ENCODE assay signal across 10 cellular contexts in the genomic region with DNA sequence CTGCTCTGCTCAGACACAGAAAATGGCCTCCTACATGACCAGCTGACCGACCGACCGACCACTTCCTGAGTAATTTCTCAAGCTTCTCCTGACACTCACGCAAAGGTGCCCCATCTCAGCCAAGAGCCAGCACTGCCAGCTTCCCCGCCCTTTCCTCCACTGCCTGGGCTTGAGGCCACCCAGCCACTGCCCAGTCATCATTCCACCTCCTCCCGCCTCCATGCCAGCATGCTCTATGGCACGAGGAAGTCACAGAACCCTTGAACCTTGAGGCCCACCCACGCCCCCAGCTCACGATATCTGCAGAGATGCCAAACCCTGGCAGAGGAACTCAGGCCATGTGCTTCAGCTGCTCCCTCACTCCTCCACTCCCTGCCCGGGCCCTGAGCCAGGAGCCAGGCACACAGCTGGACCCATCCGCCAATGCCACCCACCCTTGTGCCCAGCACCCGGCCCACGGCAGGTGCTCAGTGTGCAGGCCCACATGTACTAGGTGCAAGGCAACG. TPM values are rescaled to one million over a fixed set of nuclear protein-coding genes. Genes with fewer than 3 reads are reported as not detected.
DNase-seq lines count a peak whose midpoint lies in the region; ATAC-seq and TF ChIP-seq lines count a peak whose summit lies in the region.
"Had no signal": no experiment of that assay in that cellular context is flagged by ENCODE, and none has a peak within 500 bp of the region (broad histone marks: within the 10 kb centered on the region; RNA-seq: fewer than 3 reads in every experiment).

No MANE protein-coding gene starts in this region.

- H3K4me3 ChIP-seq in H7 (ENCODE audit: insufficient read depth, low read depth, low read length) (no peak overlapping the region), gastroesophageal sphincter (no peak overlapping the region), sigmoid colon (no peak overlapping the region), OCI-LY7 (ENCODE audit: low read depth, low read length, poor library complexity, severe bottlenecking) (no peak overlapping the region)

- 40 to 69% methylated on average over 3 to 6 of the region's 14 CpGs for WGBS in gastroesophageal sphincter (ENCODE audit: low coverage in 1 of 2), 2 donors
- 24 to 61% methylated on average over 14 of the region's 14 CpGs for WGBS in sigmoid colon, 2 donors

- no TSS peak for BruUV-seq in OCI-LY7 (replicated peaks; lab: Mats Ljungman, UMichigan)

- H3K27me3 ChIP-seq in H7 (ENCODE audit: control insufficient read depth, insufficient read depth, low read length) (no peaks in the 10 kb centered on the region), gastroesophageal sphincter (no peaks in the 10 kb centered on the region), sigmoid colon (no peaks in the 10 kb centered on the region)

- H3K9me3 ChIP-seq in gastroesophageal sphincter, result no peaks in the 10 kb centered on the region
- H3K9me3 ChIP-seq in sigmoid colon, result no peaks in the 10 kb centered on the region
- H3K9me3 ChIP-seq in OCI-LY7 (ENCODE audit: low read length), result no peaks in the 10 kb centered on the region

- TF ChIP-seq POLR2A in gastroesophageal sphincter (IDR thresholded peaks at IDR 0.05) (no peak), sigmoid colon (IDR thresholded peaks at IDR 0.05) (no peak)

- TF ChIP-seq EP300 in gastroesophageal sphincter (IDR thresholded peaks at IDR 0.05), result no peak
- TF ChIP-seq EP300 in sigmoid colon (IDR thresholded peaks at IDR 0.05), result no peak

- CTCF ChIA-PET in RWPE1 (lab: Yijun Ruan, JAX), result no interaction called here
- CTCF ChIA-PET in OCI-LY7 (lab: Charles Lee; ENCODE audit: unreplicated experiment), result no interaction called here

- TF ChIP-seq CTCF in RWPE1 (conservative IDR thresholded peaks at IDR 0.05; ENCODE audit: low read depth) (no peak), gastroesophageal sphincter (IDR thresholded peaks at IDR 0.05) (no peak), sigmoid colon (IDR thresholded peaks at IDR 0.05) (no peak), OCI-LY7 (conservative IDR thresholded peaks at IDR 0.05; ENCODE audit: low read length) (no peak)

- no peak overlapping the region for H3K4me2 ChIP-seq in OCI-LY7 (ENCODE audit: low read length)

- H3K9me2 ChIP-seq in OCI-LY7 (ENCODE audit: insufficient read depth, low read length), result no peaks in the 10 kb centered on the region

- ATAC-seq in gastroesophageal sphincter (peak; percentile 19), GM21576 (IDR thresholded peaks at IDR 0.05; ENCODE audit: unreplicated experiment) (no peak), GM19463 (IDR thresholded peaks at IDR 0.05; ENCODE audit: unreplicated experiment) (no peak)

- intact Hi-C loops in sigmoid colon (cut with DNase I), result no loop called here
- intact Hi-C loops in posterior vena cava (cut with DNase I), result no loop called here
- intact Hi-C loops in OCI-LY7 (cut with micrococcal nuclease; ENCODE audit: unreplicated experiment), result no loop called here

- no peak overlapping the region for H2AFZ ChIP-seq in OCI-LY7 (ENCODE audit: low read length)

- peaks cover 32% of the 10 kb centered on the region for H3K79me2 ChIP-seq in OCI-LY7 (ENCODE audit: insufficient read depth, low read depth, low read length)

- peak; percentile 42 for DNase-seq in H7
- peak; percentile 28 for DNase-seq in RWPE1 (ENCODE audit: low spot score)
- no peak for DNase-seq in sigmoid colon
- no peak for DNase-seq in posterior vena cava (ENCODE audit: low spot score)
- no peak for DNase-seq in OCI-LY7 (ENCODE audit: low spot score)
- DNase-seq: activated CD4-positive, alpha-beta T cell treated with anti-CD3 and anti-CD28 coated beads, Interleukin-2, amount 50 U/mL, for 1 hour; KBM-7 had no signal

- H3K4me1 ChIP-seq in gastroesophageal sphincter (peaks cover 0 to 41% (median 7%) of the 10 kb centered on the region in 3 donors), sigmoid colon (peaks cover 0 to 39% (median 24%) of the 10 kb centered on the region in 4 donors), OCI-LY7 (ENCODE audit: insufficient read depth, low read length, poor library complexity, severe bottlenecking) (peaks cover 28% of the 10 kb centered on the region)

- POLR2A ChIA-PET in RWPE1 (lab: Yijun Ruan, JAX; ENCODE audit: low non-redundant PET), result no interaction called here
- POLR2A ChIA-PET in OCI-LY7 (lab: Charles Lee), result interaction anchor here (0.6 to 0.7 kb wide), 2 partner anchors 46 to 509 kb away, joined by 3 read pairs; no protein-coding TSS in a partner anchor

- H4K20me1 ChIP-seq in OCI-LY7 (ENCODE audit: insufficient read depth, low read length), result no peaks in the 10 kb centered on the region

- H3K36me3 ChIP-seq in H7 (replicated peaks; ENCODE audit: control insufficient read depth, insufficient read depth, low read length) (no peaks in the 10 kb centered on the region), gastroesophageal sphincter (no peaks in the 10 kb centered on the region), sigmoid colon (no peaks in the 10 kb centered on the region), OCI-LY7 (ENCODE audit: insufficient read depth, low read length) (peaks cover 2% of the 10 kb centered on the region; the same call in 1 of the 2 replicates)

- peak overlapping the region; percentile 99 for H3K27ac ChIP-seq in RWPE1
- peak overlapping the region in 2 of 4 donors; percentile 62 to 70 for H3K27ac ChIP-seq in gastroesophageal sphincter
- peak overlapping the region in 3 of 4 donors; percentile 49 to 73 (median 65) for H3K27ac ChIP-seq in sigmoid colon
- no peak overlapping the region for H3K27ac ChIP-seq in OCI-LY7 (ENCODE audit: low read depth, low read length, poor library complexity, severe bottlenecking)

RNA-seq across cellular contexts. Expression of gene KIAA0930, which starts 14.0 kb away (rescaled TPM):
- 37.5 and 43.9 TPM in 2 replicates for total RNA-seq in H7 (2014; rRNA removed; shearing (Covaris generic))
- total RNA-seq in gastroesophageal sphincter (10 to 100 TPM; 26.1 to 54.2 (median 37.3) TPM), sigmoid colon (10 to 100 TPM; 25.7 to 56.5 (median 30.7) TPM), posterior vena cava (10 to 100 TPM; 48.5 to 74.0 TPM), OCI-LY7 (2022) (85.3 and 93.9 TPM in 2 replicates)
- 10 to 100 TPM; 14.4 to 34.1 (median 26.4) TPM for polyA plus RNA-seq in sigmoid colon
- 55.1 and 80.7 TPM in 2 replicates for total RNA-seq in OCI-LY7 (2014; rRNA removed; shearing (Covaris generic))

RNA-seq across cellular contexts. Expression of gene UPK3A, which starts 58.0 kb away (rescaled TPM):
- total RNA-seq in H7 (2014; rRNA removed; shearing (Covaris generic)), result 0.41 TPM in 1 of 2 replicates, not detected in the other
- total RNA-seq in gastroesophageal sphincter (not detected), sigmoid colon (not detected), posterior vena cava (not detected), OCI-LY7 (2022) (not detected in 2 replicates)
- under 1 TPM in 1 of 3 donors, not detected in 2; 0.98 TPM for polyA plus RNA-seq in sigmoid colon
- not detected in 2 replicates for total RNA-seq in OCI-LY7 (2014; rRNA removed; shearing (Covaris generic))

Comparison
In these comparisons a context has a peak if more than half of its experiments do, and no peak if none do; other contexts are left out.
1. DNase-seq: peak in H7 (single experiment) and RWPE1 (single experiment); none in sigmoid colon (single experiment), posterior vena cava (single experiment) and OCI-LY7 (single experiment).